8 cellular contexts compared by ENCODE assay signal in the genomic region with DNA sequence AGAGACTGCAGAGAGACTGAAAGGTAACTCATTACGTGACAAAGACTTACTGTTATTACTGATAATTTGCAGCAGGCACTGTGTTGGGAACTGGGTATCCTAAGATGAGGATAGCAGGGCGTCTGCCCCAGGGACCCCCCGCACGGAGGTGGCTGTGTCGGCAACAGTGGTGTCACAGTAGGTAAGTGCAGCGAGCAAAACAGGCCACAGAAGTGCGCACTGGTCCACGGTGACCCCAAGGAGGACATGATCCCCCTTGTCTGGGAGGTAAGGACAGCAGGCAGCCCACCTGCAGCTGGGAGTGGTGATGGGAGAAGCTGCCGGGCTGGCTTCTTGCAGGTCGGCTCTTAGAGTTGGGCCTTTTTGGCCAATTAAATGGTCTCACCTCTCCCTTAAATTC.
A peak's percentile ranks its signal among the peaks of the same experiment; 100 is the strongest.
DNase-seq lines count a peak whose midpoint lies in the region; ATAC-seq and TF ChIP-seq lines count a peak whose summit lies in the region.

No MANE protein-coding gene starts in this region.

- H3K4me1 Mint-ChIP-seq in brain = peaks cover 25% of the 10 kb centered on the region
- H3K4me1 Mint-ChIP-seq in nephron = peaks cover 38% of the 10 kb centered on the region

- intact Hi-C loops in A673 (cut with micrococcal nuclease; ENCODE audit: unreplicated experiment) = no loop called here

- no peaks in the 10 kb centered on the region for H3K36me3 ChIP-seq in A673 (ENCODE audit: insufficient read depth, low read length, poor library complexity, severe bottlenecking)

- H3K9me3 Mint-ChIP-seq in brain (peaks cover 0 to 2% (median 0%) of the 10 kb centered on the region in 5 experiments), nephron (no peaks in the 10 kb centered on the region)

- no peak for ATAC-seq in GM19463 (IDR thresholded peaks at IDR 0.05; ENCODE audit: unreplicated experiment)

- H3K27ac ChIP-seq in HL-60 (replicated peaks) (peak overlapping the region; percentile 9; the same call in 1 of the 2 replicates), A673 (ENCODE audit: low read depth, low read length, poor library complexity, severe bottlenecking) (no peak overlapping the region)

- peaks cover 6% of the 10 kb centered on the region for H3K4me1 ChIP-seq in A673 (ENCODE audit: insufficient read depth, low read length, poor library complexity, severe bottlenecking)

- TF ChIP-seq CTCF in AG10803 (conservative IDR thresholded peaks at IDR 0.05; ENCODE audit: low read length) = no peak
- no peak for TF ChIP-seq CTCF in HL-60 (IDR thresholded peaks at IDR 0.05; ENCODE audit: insufficient read depth, low read length)
- no peak for TF ChIP-seq CTCF in brain (conservative IDR thresholded peaks at IDR 0.05)
- TF ChIP-seq CTCF in nephron (IDR thresholded peaks at IDR 0.05; ENCODE audit: unreplicated experiment in 3 of 3) = no peak
- TF ChIP-seq CTCF in A673 (conservative IDR thresholded peaks at IDR 0.05; ENCODE audit: low read depth, low read length) = no peak

- H3K4me3 Mint-ChIP-seq in brain (peak overlapping the region; percentile 84 to 92 (median 85)), nephron (peak overlapping the region; percentile 69 to 75 (median 73))

- CTCF ChIA-PET in A673 (lab: Charles Lee) = no interaction called here

- no TSS peak for BruUV-seq in A673 (replicated peaks; lab: Mats Ljungman, UMichigan)

- H3K27ac Mint-ChIP-seq in brain = peak overlapping the region; percentile 28 to 92 (median 90)
- peak overlapping the region; percentile 19 to 70 (median 25) for H3K27ac Mint-ChIP-seq in nephron

- DNase-seq in AG10803 (ENCODE audit: low read depth) (no peak), HL-60 (ENCODE audit: low read depth in 1 of 2, low spot score in 1 of 2) (no peak), COR-L47 (lab: John Stamatoyannopoulos, UW) (no peak), A673 (ENCODE audit: low spot score) (no peak)
- no peak for DNase-seq in stimulated activated naive CD4-positive, alpha-beta T cell treated with Interleukin-2 at 50 U/mL for 16 hours (lab: John Stamatoyannopoulos, UW)

- POLR2A ChIA-PET in A673 (lab: Charles Lee; ENCODE audit: low non-redundant PET) = interaction anchor here (0.5 to 0.7 kb wide), 2 partner anchors 16 to 26 kb away, joined by 3 to 7 read pairs; no protein-coding TSS in a partner anchor

- no peaks in the 10 kb centered on the region for H3K9me3 ChIP-seq in A673 (ENCODE audit: low read depth, low read length, poor library complexity, severe bottlenecking)

- H3K27me3 ChIP-seq in HL-60 (ENCODE audit: insufficient read depth, poor library complexity, severe bottlenecking) (no peaks in the 10 kb centered on the region), A673 (replicated peaks; ENCODE audit: insufficient read depth, low read depth, low read length, poor library complexity) (no peaks in the 10 kb centered on the region)

- H3K27me3 Mint-ChIP-seq in brain (peaks cover 19% of the 10 kb centered on the region), nephron (ENCODE audit: low read depth) (peaks cover 10% of the 10 kb centered on the region)

- H3K36me3 Mint-ChIP-seq in brain (no peaks in the 10 kb centered on the region), nephron (ENCODE audit: low read depth) (no peaks in the 10 kb centered on the region)

- H3K4me3 ChIP-seq in AG10803 (ENCODE audit: low read length) = peak overlapping the region; percentile 27
- H3K4me3 ChIP-seq in HL-60 (replicated peaks; ENCODE audit: insufficient read depth, low read length) = no peak overlapping the region
- H3K4me3 ChIP-seq in A673 (ENCODE audit: low read depth, low read length, poor library complexity, severe bottlenecking) = no peak overlapping the region
